1 cellular context compared by ENCODE assay signal in the genomic region with DNA sequence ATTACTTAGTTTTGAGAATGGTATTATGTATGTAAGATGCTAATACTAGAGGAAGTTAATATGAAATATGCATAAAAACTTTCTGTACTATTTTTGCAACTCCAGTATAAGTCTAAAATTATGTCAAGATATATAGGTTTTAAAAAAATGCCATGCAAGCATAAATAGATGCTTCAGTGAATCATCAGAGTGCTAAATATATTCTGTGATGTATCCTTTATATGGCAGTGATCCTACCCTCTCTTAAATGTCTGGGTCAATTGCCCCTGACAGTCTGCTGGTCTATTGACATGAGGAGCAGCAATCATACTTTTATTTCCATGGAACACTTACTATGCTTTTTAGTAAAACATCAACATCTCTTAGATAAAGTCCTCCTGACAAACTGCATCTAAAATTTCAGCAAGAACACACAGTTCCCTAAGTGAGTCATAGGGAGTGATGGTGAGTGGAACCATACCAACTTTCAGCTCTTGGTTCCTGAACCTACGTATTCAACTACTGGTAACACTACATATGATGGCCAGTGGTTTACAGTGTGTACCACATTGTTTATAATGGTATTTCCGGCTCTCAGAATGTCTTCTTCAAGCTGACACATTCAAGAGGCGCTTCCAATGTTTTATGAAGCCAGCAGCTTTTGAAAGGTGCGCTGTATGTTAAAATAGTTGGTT.
TF ChIP-seq lines count a peak whose summit lies in the region.

No MANE protein-coding gene starts in this region.

TF ChIP-seq in K562, 482 proteins besides CTCF, POLR2A, EP300 and RAD21:
- TF ChIP-seq ZNF274 (IDR thresholded peaks at IDR 0.05; ENCODE audit: borderline replicate concordance, low read depth, low read length) (no peak), MAFF (IDR thresholded peaks at IDR 0.05; ENCODE audit: low read length) (peak; percentile 24; the same call in 1 of the 2 replicates), ZNF3 (CRISPR knock-in tag; IDR thresholded peaks at IDR 0.05) (no peak), ZNF316 (IDR thresholded peaks at IDR 0.05) (peak; percentile 62; the same call in 1 of the 2 replicates), MAFK (IDR thresholded peaks at IDR 0.05; ENCODE audit: low read length) (0 out of 2 replicates have a peak, but pooled peaks have one; percentile 38), HNRNPK (IDR thresholded peaks at IDR 0.05; ENCODE audit: low read depth, low read length, poor library complexity, severe bottlenecking) (no peak)
